In the genomic region with DNA sequence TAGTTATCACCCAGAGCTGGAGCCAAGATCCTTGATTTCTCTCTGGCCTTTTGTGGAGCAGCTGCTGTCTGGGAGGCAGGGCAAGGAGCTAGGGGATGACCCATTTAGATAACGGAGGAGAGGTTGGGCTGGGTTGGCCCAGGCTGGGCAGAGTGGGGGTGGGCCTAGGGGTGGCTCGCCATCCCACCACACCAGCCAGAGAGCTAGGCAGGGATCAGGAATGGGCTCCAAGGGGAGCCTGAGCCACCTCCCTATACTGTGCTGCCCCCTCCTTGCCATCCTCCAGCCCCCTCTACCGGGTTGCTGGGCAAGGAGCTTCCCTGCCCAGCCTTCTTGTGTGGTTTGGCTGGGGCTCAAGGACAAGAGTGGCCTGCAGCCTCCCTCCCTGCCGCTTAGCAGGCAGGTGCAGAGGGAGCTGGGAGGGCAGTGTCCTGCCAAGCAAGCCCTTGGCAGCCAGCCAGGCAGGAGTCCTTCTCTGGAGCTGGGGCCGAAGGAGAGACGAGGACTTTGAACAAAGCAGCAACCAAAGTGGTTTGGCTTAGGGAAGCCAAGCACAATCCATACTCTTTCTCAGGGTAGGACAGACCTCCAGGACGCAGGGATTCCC, we compare ENCODE assay signal across 8 cellular contexts. TPM values are rescaled to one million over a fixed set of nuclear protein-coding genes. Genes with fewer than 3 reads are reported as not detected.
DNase-seq lines count a peak whose midpoint lies in the region; ATAC-seq and TF ChIP-seq lines count a peak whose summit lies in the region.

No MANE protein-coding gene starts in this region.

- intact Hi-C loops in natural killer cell (cut with micrococcal nuclease) (no loop called here), heart left ventricle (cut with DNase I) (no loop called here)

- H3K4me3 Mint-ChIP-seq in natural killer cell, result peak overlapping the region; percentile 73
- no peak overlapping the region for H3K4me3 Mint-ChIP-seq in natural killer cell treated with Interleukin-12 subunit alpha and Interleukin-12 subunit beta and Interleukin-15 and Interleukin-18, amount 100 ng/mL, for 72 hours

- no peaks in the 10 kb centered on the region for H3K27me3 ChIP-seq in SK-N-SH (ENCODE audit: insufficient read depth)
- H3K27me3 ChIP-seq in heart left ventricle, result no peaks in the 10 kb centered on the region

- TF ChIP-seq RAD21 in SK-N-SH (IDR thresholded peaks at IDR 0.05; ENCODE audit: low read length), result no peak

- H3K27ac ChIP-seq in SK-N-SH (ENCODE audit: low read depth in 2 of 2, low read length in 1 of 2) (peak overlapping the region; percentile 14 to 44; a peak in 2 of 4 replicates), heart left ventricle (peak overlapping the region in 5 of 12 donors; percentile 2 to 51 (median 31))

- H2AFZ ChIP-seq in SK-N-SH (ENCODE audit: low read depth), result no peak overlapping the region

- CTCF ChIA-PET in SK-N-SH (lab: Yijun Ruan, JAX), result interaction anchor here (0.6 to 46.8 kb wide), 9 partner anchors 8 to 274 kb away, joined by 3 to 1368 read pairs (median 4); no protein-coding TSS in a partner anchor

- no peaks in the 10 kb centered on the region for H3F3A ChIP-seq in SK-N-SH (replicated peaks; ENCODE audit: insufficient read depth)

- H3K27me3 Mint-ChIP-seq in natural killer cell (ENCODE audit: low read depth in 2 of 2), result no peaks in the 10 kb centered on the region
- no peaks in the 10 kb centered on the region for H3K27me3 Mint-ChIP-seq in natural killer cell treated with Interleukin-12 subunit alpha and Interleukin-12 subunit beta and Interleukin-15 and Interleukin-18, amount 100 ng/mL, for 72 hours

- H3K9ac ChIP-seq in SK-N-SH, result no peak overlapping the region; the same call in 1 of the 2 replicates

- H3K4me1 ChIP-seq in SK-N-SH (ENCODE audit: control insufficient read depth in 1 of 2, insufficient read depth in 2 of 2, low read depth in 1 of 2, low read length in 1 of 2), result peaks cover 19 to 27% of the 10 kb centered on the region in 2 experiments
- H3K4me1 ChIP-seq in heart left ventricle, result peaks cover 12 to 92% (median 50%) of the 10 kb centered on the region in 12 donors

- peaks cover 43% of the 10 kb centered on the region for H4K20me1 ChIP-seq in SK-N-SH (ENCODE audit: insufficient read depth)

- POLR2A ChIA-PET in SK-N-SH (lab: Yijun Ruan, JAX), result no interaction called here

- H3K36me3 ChIP-seq in SK-N-SH (replicated peaks in 1 of 2; ENCODE audit: control insufficient read depth in 1 of 2, insufficient read depth in 2 of 2, low read length in 1 of 2) (no peaks in the 10 kb centered on the region), heart left ventricle (no peaks in the 10 kb centered on the region)

- H3K4me3 ChIP-seq in SK-N-SH (ENCODE audit: low read depth in 2 of 2, low read length in 1 of 2), result peak overlapping the region in 1 of 2 experiments; percentile 95; a peak in 2 of 4 replicates
- no peak overlapping the region for H3K4me3 ChIP-seq in heart left ventricle

- no peaks in the 10 kb centered on the region for H3K9me3 Mint-ChIP-seq in natural killer cell
- H3K9me3 Mint-ChIP-seq in natural killer cell treated with Interleukin-12 subunit alpha and Interleukin-12 subunit beta and Interleukin-15 and Interleukin-18, amount 100 ng/mL, for 72 hours, result no peaks in the 10 kb centered on the region

- peaks cover 89 to 93% of the 10 kb centered on the region in 2 donors for H3K4me1 Mint-ChIP-seq in natural killer cell
- H3K4me1 Mint-ChIP-seq in natural killer cell treated with Interleukin-12 subunit alpha and Interleukin-12 subunit beta and Interleukin-15 and Interleukin-18, amount 100 ng/mL, for 72 hours (ENCODE audit: low read depth in 2 of 2), result peaks cover 76 to 81% of the 10 kb centered on the region in 2 donors

- ATAC-seq in natural killer cell, result no peak
- no peak for ATAC-seq in natural killer cell treated with Interleukin-12 subunit alpha and Interleukin-12 subunit beta and Interleukin-15 and Interleukin-18, amount 100 ng/mL, for 72 hours
- ATAC-seq in heart left ventricle, result peak; percentile 50 to 60 (median 58)
- no peak for ATAC-seq in esophagus mucosa
- no peak for ATAC-seq in HG03520 (IDR thresholded peaks at IDR 0.05; ENCODE audit: unreplicated experiment)

- H3K9me2 ChIP-seq in SK-N-SH, result no peaks in the 10 kb centered on the region

- DNase-seq in natural killer cell (no peak), SK-N-SH (peak; percentile 67), heart left ventricle (peak; percentile 71 to 91 (median 87)), retina (peak; percentile 75), ecto neural progenitor cell (ENCODE audit: low spot score) (no peak)
- no peak for DNase-seq in natural killer cell treated with Interleukin-12 subunit alpha and Interleukin-12 subunit beta and Interleukin-15 and Interleukin-18, amount 100 ng/mL, for 72 hours (ENCODE audit: low spot score)

- TF ChIP-seq POLR2A in heart left ventricle (IDR thresholded peaks at IDR 0.05), result no peak

- TF ChIP-seq EP300 in SK-N-SH (IDR thresholded peaks at IDR 0.05; ENCODE audit: borderline replicate concordance in 1 of 2, low read depth in 1 of 2, low read length in 1 of 2), result no peak; a peak in 1 of 4 replicates

- H3K36me3 Mint-ChIP-seq in natural killer cell, result no peaks in the 10 kb centered on the region
- no peaks in the 10 kb centered on the region for H3K36me3 Mint-ChIP-seq in natural killer cell treated with Interleukin-12 subunit alpha and Interleukin-12 subunit beta and Interleukin-15 and Interleukin-18, amount 100 ng/mL, for 72 hours

- H3K9me3 ChIP-seq in SK-N-SH (no peaks in the 10 kb centered on the region), heart left ventricle (no peaks in the 10 kb centered on the region)

- H3K4me2 ChIP-seq in SK-N-SH, result peak overlapping the region; percentile 84

- H3K27ac Mint-ChIP-seq in natural killer cell, result peak overlapping the region; percentile 94 to 98
- H3K27ac Mint-ChIP-seq in natural killer cell treated with Interleukin-12 subunit alpha and Interleukin-12 subunit beta and Interleukin-15 and Interleukin-18, amount 100 ng/mL, for 72 hours, result peak overlapping the region in 1 of 2 donors; percentile 85

- TF ChIP-seq CTCF in natural killer cell (IDR thresholded peaks at IDR 0.05) (no peak), SK-N-SH (IDR thresholded peaks at IDR 0.05) (0 out of 2 replicates have a peak, but pooled peaks have one; percentile 18), heart left ventricle (IDR thresholded peaks at IDR 0.05) (no peak)

- H3K79me2 ChIP-seq in SK-N-SH (ENCODE audit: insufficient read depth), result peaks cover 91% of the 10 kb centered on the region

- 12% methylated on average over 6 of the region's 7 CpGs for WGBS in SK-N-SH (ENCODE audit: low lambda C conversion rate)
- WGBS in heart left ventricle, 4 donors, result 19 to 39% (median 27%) methylated on average over 5 to 7 of the region's 7 CpGs

TF ChIP-seq in SK-N-SH, 30 proteins besides CTCF, POLR2A, EP300 and RAD21 (continues in another document):
- TF ChIP-seq SMC3 (IDR thresholded peaks at IDR 0.05; ENCODE audit: low read depth, low read length) (0 out of 2 replicates have a peak, but pooled peaks have one; percentile 2), EZH2phosphoT487 (IDR thresholded peaks at IDR 0.05; ENCODE audit: borderline replicate concordance, low read depth) (no peak), RXRA (IDR thresholded peaks at IDR 0.05; ENCODE audit: borderline replicate concordance, low read depth) (0 out of 2 replicates have a peak, but pooled peaks have one; percentile 26), RCOR1 (IDR thresholded peaks at IDR 0.05; ENCODE audit: low read length) (no peak), JUND (IDR thresholded peaks at IDR 0.05) (no peak), POLR2AphosphoS5 (IDR thresholded peaks at IDR 0.05; ENCODE audit: low read depth, low read length) (no peak; the same call in 1 of the 2 replicates), MEF2A (IDR thresholded peaks at IDR 0.05; ENCODE audit: borderline replicate concordance, low read depth) (no peak), TEAD4 (IDR thresholded peaks at IDR 0.05; ENCODE audit: borderline replicate concordance, insufficient read depth) (no peak), MXI1 (IDR thresholded peaks at IDR 0.05; ENCODE audit: low read depth, low read length) (no peak)
- TF ChIP-seq, protein P1, sequence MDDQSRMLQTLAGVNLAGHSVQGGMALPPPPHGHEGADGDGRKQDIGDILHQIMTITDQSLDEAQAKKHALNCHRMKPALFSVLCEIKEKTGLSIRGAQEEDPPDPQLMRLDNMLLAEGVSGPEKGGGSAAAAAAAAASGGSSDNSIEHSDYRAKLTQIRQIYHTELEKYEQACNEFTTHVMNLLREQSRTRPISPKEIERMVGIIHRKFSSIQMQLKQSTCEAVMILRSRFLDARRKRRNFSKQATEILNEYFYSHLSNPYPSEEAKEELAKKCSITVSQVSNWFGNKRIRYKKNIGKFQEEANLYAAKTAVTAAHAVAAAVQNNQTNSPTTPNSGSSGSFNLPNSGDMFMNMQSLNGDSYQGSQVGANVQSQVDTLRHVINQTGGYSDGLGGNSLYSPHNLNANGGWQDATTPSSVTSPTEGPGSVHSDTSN (IDR thresholded peaks at IDR 0.05), result no peak; the same call in 1 of the 2 replicates

RNA-seq across cellular contexts. Expression of a gene that starts 4.1 kb away (rescaled TPM):
- 10 to 100 TPM; 17.3 to 21.7 (median 21.5) TPM for total RNA-seq in natural killer cell
- 1 to 10 TPM; 1.0 to 2.5 TPM for total RNA-seq in natural killer cell treated with Interleukin-12 subunit alpha and Interleukin-12 subunit beta and Interleukin-15 and Interleukin-18, amount 100 ng/mL, for 72 hours
- 6.8 and 11.1 TPM in 2 replicates for polyA plus RNA-seq in SK-N-SH (2012; rRNA removed)
- polyA plus RNA-seq in SK-N-SH (2012; cell fraction: cytosol; rRNA removed), result 4.4 and 6.4 TPM in 2 replicates
- 13.2 and 14.3 TPM in 2 replicates for polyA plus RNA-seq in SK-N-SH (2012; cell fraction: nucleus; rRNA removed)
- total RNA-seq in heart left ventricle, result 1 to 10 TPM in 3 of 9 donors, under 1 TPM in 6; 0.25 to 2.6 (median 0.82) TPM
- polyA plus RNA-seq in heart left ventricle, result under 1 TPM; 0.46 to 0.50 TPM
- 28.3 TPM for total RNA-seq in esophagus mucosa

RNA-seq across cellular contexts. Expression of a gene that starts 39.3 kb away (rescaled TPM):
- total RNA-seq in natural killer cell (not detected), heart left ventricle (under 1 TPM in 2 of 9 donors, not detected in 7; 0.14 to 0.18 TPM), esophagus mucosa (3.1 TPM)
- not detected for total RNA-seq in natural killer cell treated with Interleukin-12 subunit alpha and Interleukin-12 subunit beta and Interleukin-15 and Interleukin-18, amount 100 ng/mL, for 72 hours
- polyA plus RNA-seq in SK-N-SH (2012; rRNA removed) (0.02 and 0.03 TPM in 2 replicates), heart left ventricle (under 1 TPM in 1 of 2 donors, not detected in 1; 0.30 TPM)
- 0.01 and 0.09 TPM in 2 replicates for polyA plus RNA-seq in SK-N-SH (2012; cell fraction: cytosol; rRNA removed)
- polyA plus RNA-seq in SK-N-SH (2012; cell fraction: nucleus; rRNA removed), result 0.07 TPM in 1 of 2 replicates, not detected in the other

Comparison
In these comparisons a context has a peak if more than half of its experiments do, and no peak if none do; other contexts are left out.
1. ATAC-seq: peak in heart left ventricle (4 of 4); none in natural killer cell (0 of 3), natural killer cell treated with Interleukin-12 subunit alpha and Interleukin-12 subunit beta and Interleukin-15 and Interleukin-18, amount 100 ng/mL, for 72 hours (0 of 2), esophagus mucosa (single experiment) and HG03520 (single experiment).
2. DNase-seq: peak in SK-N-SH (single experiment), heart left ventricle (5 of 5) and retina (single experiment); none in natural killer cell (single experiment), natural killer cell treated with Interleukin-12 subunit alpha and Interleukin-12 subunit beta and Interleukin-15 and Interleukin-18, amount 100 ng/mL, for 72 hours (single experiment) and ecto neural progenitor cell (single experiment).